29 cellular contexts compared by ENCODE assay signal in genomic region chr6:65524232-65524631, GRCh38.
"Had no signal": no experiment of that assay in that cellular context is flagged by ENCODE, and none has a peak within 500 bp of the region (broad histone marks: within the 10 kb centered on the region; RNA-seq: fewer than 3 reads in every experiment).

No MANE protein-coding gene starts in this region.

- H3K4me1 ChIP-seq: esophagus muscularis mucosa, left ventricle myocardium inferior, prostate gland, sigmoid colon, vagina had no signal

- H3K27me3 ChIP-seq: esophagus muscularis mucosa, ovary, sigmoid colon, vagina had no signal

- H3K9me3 Mint-ChIP-seq: endodermal cell; nephron progenitor cell; stimulated activated naive CD8-positive, alpha-beta T cell treated with anti-CD3 and anti-CD28 coated beads, Interleukin-15, amount 100 ng/mL, for 72 hours had no signal

- H3K27ac Mint-ChIP-seq: activated naive CD4-positive, alpha-beta T cell treated with anti-CD3 and anti-CD28 coated beads, Interleukin-2, amount 50 U/mL, for 72 hours; activated T-cell treated with anti-CD3 and anti-CD28 coated beads, Interleukin-2, amount 50 U/mL, for 72 hours; dendritic cell treated with granulocyte-macrophage colony-stimulating factor and Interleukin-4, amounts not matched to agents 40 ng/mL and 50 ng/mL, for 4 days; endodermal cell; naive B cell; nephron progenitor cell; stimulated activated effector memory CD8-positive, alpha-beta T cell treated with anti-CD3 and anti-CD28 coated beads, Interleukin-12 subunit alpha, Interleukin-12 subunit beta, amount 100 ng/mL, for 72 hours; stimulated activated naive CD8-positive, alpha-beta T cell treated with anti-CD3 and anti-CD28 coated beads, Interleukin-15, amount 100 ng/mL, for 72 hours; type B pancreatic cell had no signal

- FAIRE-seq: bronchial epithelial cell, islet of Langerhans, small intestine, TTC549 had no signal

- H3K36me3 ChIP-seq: esophagus muscularis mucosa, left ventricle myocardium inferior, ovary, prostate gland, sigmoid colon, vagina had no signal

- H3K4me3 Mint-ChIP-seq: activated T-cell treated with anti-CD3 and anti-CD28 coated beads, Interleukin-2, amount 50 U/mL, for 72 hours; central memory CD8-positive, alpha-beta T cell; dendritic cell treated with granulocyte-macrophage colony-stimulating factor and Interleukin-4, amounts not matched to agents 40 ng/mL and 50 ng/mL, for 4 days; endodermal cell; naive B cell; nephron progenitor cell; stimulated activated effector memory CD8-positive, alpha-beta T cell treated with anti-CD3 and anti-CD28 coated beads, Interleukin-12 subunit alpha, Interleukin-12 subunit beta, amount 100 ng/mL, for 72 hours; stimulated activated naive CD8-positive, alpha-beta T cell treated with anti-CD3 and anti-CD28 coated beads, Interleukin-15, amount 100 ng/mL, for 72 hours; type B pancreatic cell had no signal

- H3K4me1 Mint-ChIP-seq: central memory CD8-positive, alpha-beta T cell; endodermal cell; naive B cell; nephron progenitor cell; stimulated activated effector memory CD8-positive, alpha-beta T cell treated with anti-CD3 and anti-CD28 coated beads, Interleukin-12 subunit alpha, Interleukin-12 subunit beta, amount 100 ng/mL, for 72 hours; stimulated activated naive CD8-positive, alpha-beta T cell treated with anti-CD3 and anti-CD28 coated beads, Interleukin-15, amount 100 ng/mL, for 72 hours had no signal

- H3K4me3 ChIP-seq: esophagus muscularis mucosa, left ventricle myocardium inferior, ovary, prostate gland, sigmoid colon, vagina had no signal

- H3K27me3 Mint-ChIP-seq: central memory CD8-positive, alpha-beta T cell; dendritic cell treated with granulocyte-macrophage colony-stimulating factor and Interleukin-4, amounts not matched to agents 40 ng/mL and 50 ng/mL, for 4 days; naive B cell; stimulated activated naive CD8-positive, alpha-beta T cell treated with anti-CD3 and anti-CD28 coated beads, Interleukin-15, amount 100 ng/mL, for 72 hours; type B pancreatic cell had no signal

- H3K9me3 ChIP-seq: esophagus muscularis mucosa, ovary, prostate gland, sigmoid colon, vagina had no signal

- H3K27ac ChIP-seq: esophagus muscularis mucosa, left ventricle myocardium inferior, ovary, prostate gland, sigmoid colon, vagina, VCaP had no signal

- ATAC-seq: activated naive CD4-positive, alpha-beta T cell treated with anti-CD3 and anti-CD28 coated beads, Interleukin-2, amount 50 U/mL, for 72 hours; activated T-cell treated with anti-CD3 and anti-CD28 coated beads, Interleukin-2, amount 50 U/mL, for 72 hours; stimulated activated effector memory CD8-positive, alpha-beta T cell treated with anti-CD3 and anti-CD28 coated beads, Interleukin-12 subunit alpha, Interleukin-12 subunit beta, amount 100 ng/mL, for 72 hours; stimulated activated naive CD8-positive, alpha-beta T cell treated with anti-CD3 and anti-CD28 coated beads, Interleukin-15, amount 100 ng/mL, for 72 hours had no signal

- DNase-seq: activated CD4-positive, alpha-beta T cell treated with anti-CD3 and anti-CD28 coated beads for 4 hours; activated CD4-positive, alpha-beta T cell treated with anti-CD3 and anti-CD28 coated beads, Interleukin-2, amount 50 U/mL, for 4 hours; activated naive CD4-positive, alpha-beta T cell; activated T-cell treated with anti-CD3 and anti-CD28 coated beads for 4 hours; activated T-cell treated with anti-CD3 and anti-CD28 coated beads, Interleukin-2, amount 50 U/mL, for 72 hours; anterior cingulate cortex; endodermal cell; foreskin melanocyte; left ventricle myocardium inferior; naive B cell; nephron progenitor cell; ovary; sigmoid colon; small intestine; stimulated activated CD4-positive, alpha-beta T cell treated with anti-CD3 and anti-CD28 coated beads, Interleukin-4, amount 100 ng/mL, for 24 hours; stimulated activated naive CD8-positive, alpha-beta T cell treated with anti-CD3 and anti-CD28 coated beads, Interleukin-15, amount 100 ng/mL, for 72 hours; substantia nigra had no signal

- H3K36me3 Mint-ChIP-seq: activated naive CD4-positive, alpha-beta T cell treated with anti-CD3 and anti-CD28 coated beads, Interleukin-2, amount 50 U/mL, for 72 hours; naive B cell; stimulated activated effector memory CD8-positive, alpha-beta T cell treated with anti-CD3 and anti-CD28 coated beads, Interleukin-12 subunit alpha, Interleukin-12 subunit beta, amount 100 ng/mL, for 72 hours; type B pancreatic cell had no signal
